ENCODE assay signal across 1 cellular context in the genomic region with DNA sequence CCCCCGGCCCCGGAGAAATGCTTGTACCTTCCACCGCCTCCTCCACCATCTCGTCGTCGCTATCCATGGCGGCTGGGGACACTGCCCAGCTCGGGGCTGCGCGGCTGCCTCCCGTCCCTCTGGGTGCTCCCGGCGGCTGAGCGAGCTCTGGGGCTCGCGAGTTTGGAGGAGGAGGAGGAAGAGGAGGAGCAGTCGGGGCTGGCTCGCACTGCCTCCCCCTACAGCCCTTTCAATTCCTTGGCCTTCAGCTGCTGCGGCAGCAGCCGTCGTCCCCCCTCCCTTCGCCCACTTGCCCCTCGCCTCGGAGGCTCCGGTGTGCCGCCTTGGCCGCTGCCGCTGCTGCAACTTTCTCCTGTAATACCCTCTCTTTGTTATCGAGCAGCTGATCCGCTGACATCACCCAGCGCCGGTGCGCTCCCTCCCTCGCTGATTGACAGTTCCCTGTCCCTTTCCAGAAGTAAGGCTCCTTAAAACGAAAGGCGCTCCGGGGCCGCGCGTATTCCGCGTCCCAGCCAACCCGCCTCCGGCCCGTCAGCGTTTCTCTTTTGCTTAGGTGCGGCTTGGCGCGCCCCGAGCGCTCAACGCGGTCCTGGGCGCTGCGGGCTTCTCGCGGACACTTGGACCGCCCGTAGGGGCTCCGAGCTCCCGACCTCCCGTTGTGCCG.
TF ChIP-seq lines count a peak whose summit lies in the region.

A gene (minus strand): TSS at position 149 of the 664 bp plus-strand sequence. CDS start 82 bp downstream, at position 67.

TF ChIP-seq in HEK293, 187 proteins besides CTCF, POLR2A, EP300 and RAD21 (continued from another document):
- TF ChIP-seq, protein P1, sequence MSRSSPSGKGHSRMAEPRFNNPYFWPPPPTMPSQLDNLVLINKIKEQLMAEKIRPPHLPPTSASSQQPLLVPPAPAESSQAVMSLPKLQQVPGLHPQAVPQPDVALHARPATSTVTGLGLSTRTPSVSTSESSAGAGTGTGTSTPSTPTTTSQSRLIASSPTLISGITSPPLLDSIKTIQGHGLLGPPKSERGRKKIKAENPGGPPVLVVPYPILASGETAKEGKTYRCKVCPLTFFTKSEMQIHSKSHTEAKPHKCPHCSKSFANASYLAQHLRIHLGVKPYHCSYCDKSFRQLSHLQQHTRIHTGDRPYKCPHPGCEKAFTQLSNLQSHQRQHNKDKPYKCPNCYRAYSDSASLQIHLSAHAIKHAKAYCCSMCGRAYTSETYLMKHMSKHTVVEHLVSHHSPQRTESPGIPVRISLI (tag by site-specific recombination; IDR thresholded peaks at IDR 0.05): no peak
- TF ChIP-seq SP3 (tag by site-specific recombination; IDR thresholded peaks at IDR 0.05) (peak; percentile 54), ZNF112 (tag by site-specific recombination; IDR thresholded peaks at IDR 0.05) (no peak), ZNF501 (tag by site-specific recombination; IDR thresholded peaks at IDR 0.05) (peak; percentile 47; the same call in 1 of the 2 replicates), ZFHX2 (tag by site-specific recombination; conservative IDR thresholded peaks at IDR 0.05) (peak; percentile 42), KLF16 (tag by site-specific recombination; IDR thresholded peaks at IDR 0.05) (peak; percentile 49), GLIS2 (tag by site-specific recombination; IDR thresholded peaks at IDR 0.05) (no peak), PRDM1 (tag by site-specific recombination; IDR thresholded peaks at IDR 0.05) (peak; percentile 94), ZNF324 (tag by site-specific recombination; IDR thresholded peaks at IDR 0.05) (peak; percentile 71; the same call in 1 of the 2 replicates), TCF7L2 (IDR thresholded peaks at IDR 0.05; ENCODE audit: borderline replicate concordance, low read depth, low read length) (0 out of 2 replicates have a peak, but pooled peaks have one; percentile 33), TRIM28 (IDR thresholded peaks at IDR 0.05; ENCODE audit: borderline replicate concordance, low read length) (0 out of 2 replicates have a peak, but pooled peaks have one; percentile 11), REPIN1 (tag by site-specific recombination; IDR thresholded peaks at IDR 0.05; ENCODE audit: low read depth) (no peak), ZNF132 (tag by site-specific recombination; IDR thresholded peaks at IDR 0.05; ENCODE audit: borderline replicate concordance) (no peak), ZNF214 (tag by site-specific recombination; IDR thresholded peaks at IDR 0.05; ENCODE audit: borderline replicate concordance) (no peak), ZNF48 (tag by site-specific recombination; IDR thresholded peaks at IDR 0.05) (no peak), ZNF133 (tag by site-specific recombination; IDR thresholded peaks at IDR 0.05) (no peak), ZNF155 (tag by site-specific recombination; IDR thresholded peaks at IDR 0.05) (no peak), ZNF174 (tag by site-specific recombination; IDR thresholded peaks at IDR 0.05) (no peak), ZNF394 (tag by site-specific recombination; IDR thresholded peaks at IDR 0.05; ENCODE audit: borderline replicate concordance) (peak; percentile 83), ZNF623 (tag by site-specific recombination; IDR thresholded peaks at IDR 0.05) (no peak), ZNF560 (tag by site-specific recombination; IDR thresholded peaks at IDR 0.05; ENCODE audit: borderline replicate concordance) (no peak), ZNF10 (tag by site-specific recombination; IDR thresholded peaks at IDR 0.05) (peak; percentile 69; the same call in 1 of the 2 replicates), SETDB1 (IDR thresholded peaks at IDR 0.05; ENCODE audit: insufficient read length, low read length) (no peak)
- TF ChIP-seq, protein P2, sequence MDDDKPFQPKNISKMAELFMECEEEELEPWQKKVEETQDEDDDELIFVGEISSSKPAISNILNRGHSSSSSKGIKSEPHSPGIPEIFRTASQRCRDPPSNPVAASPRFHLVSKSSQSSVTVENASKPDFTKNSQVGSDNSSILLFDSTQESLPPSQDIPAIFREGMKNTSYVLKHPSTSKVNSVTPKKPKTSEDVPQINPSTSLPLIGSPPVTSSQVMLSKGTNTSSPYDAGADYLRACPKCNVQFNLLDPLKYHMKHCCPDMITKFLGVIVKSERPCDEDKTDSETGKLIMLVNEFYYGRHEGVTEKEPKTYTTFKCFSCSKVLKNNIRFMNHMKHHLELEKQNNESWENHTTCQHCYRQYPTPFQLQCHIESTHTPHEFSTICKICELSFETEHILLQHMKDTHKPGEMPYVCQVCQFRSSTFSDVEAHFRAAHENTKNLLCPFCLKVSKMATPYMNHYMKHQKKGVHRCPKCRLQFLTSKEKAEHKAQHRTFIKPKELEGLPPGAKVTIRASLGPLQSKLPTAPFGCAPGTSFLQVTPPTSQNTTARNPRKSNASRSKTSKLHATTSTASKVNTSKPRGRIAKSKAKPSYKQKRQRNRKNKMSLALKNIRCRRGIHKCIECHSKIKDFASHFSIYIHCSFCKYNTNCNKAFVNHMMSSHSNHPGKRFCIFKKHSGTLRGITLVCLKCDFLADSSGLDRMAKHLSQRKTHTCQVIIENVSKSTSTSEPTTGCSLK (tag by site-specific recombination; IDR thresholded peaks at IDR 0.05): no peak
- TF ChIP-seq, protein P3, sequence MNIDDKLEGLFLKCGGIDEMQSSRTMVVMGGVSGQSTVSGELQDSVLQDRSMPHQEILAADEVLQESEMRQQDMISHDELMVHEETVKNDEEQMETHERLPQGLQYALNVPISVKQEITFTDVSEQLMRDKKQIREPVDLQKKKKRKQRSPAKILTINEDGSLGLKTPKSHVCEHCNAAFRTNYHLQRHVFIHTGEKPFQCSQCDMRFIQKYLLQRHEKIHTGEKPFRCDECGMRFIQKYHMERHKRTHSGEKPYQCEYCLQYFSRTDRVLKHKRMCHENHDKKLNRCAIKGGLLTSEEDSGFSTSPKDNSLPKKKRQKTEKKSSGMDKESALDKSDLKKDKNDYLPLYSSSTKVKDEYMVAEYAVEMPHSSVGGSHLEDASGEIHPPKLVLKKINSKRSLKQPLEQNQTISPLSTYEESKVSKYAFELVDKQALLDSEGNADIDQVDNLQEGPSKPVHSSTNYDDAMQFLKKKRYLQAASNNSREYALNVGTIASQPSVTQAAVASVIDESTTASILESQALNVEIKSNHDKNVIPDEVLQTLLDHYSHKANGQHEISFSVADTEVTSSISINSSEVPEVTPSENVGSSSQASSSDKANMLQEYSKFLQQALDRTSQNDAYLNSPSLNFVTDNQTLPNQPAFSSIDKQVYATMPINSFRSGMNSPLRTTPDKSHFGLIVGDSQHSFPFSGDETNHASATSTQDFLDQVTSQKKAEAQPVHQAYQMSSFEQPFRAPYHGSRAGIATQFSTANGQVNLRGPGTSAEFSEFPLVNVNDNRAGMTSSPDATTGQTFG (tag by site-specific recombination; IDR thresholded peaks at IDR 0.05; ENCODE audit: borderline replicate concordance): no peak
- TF ChIP-seq, protein P4, sequence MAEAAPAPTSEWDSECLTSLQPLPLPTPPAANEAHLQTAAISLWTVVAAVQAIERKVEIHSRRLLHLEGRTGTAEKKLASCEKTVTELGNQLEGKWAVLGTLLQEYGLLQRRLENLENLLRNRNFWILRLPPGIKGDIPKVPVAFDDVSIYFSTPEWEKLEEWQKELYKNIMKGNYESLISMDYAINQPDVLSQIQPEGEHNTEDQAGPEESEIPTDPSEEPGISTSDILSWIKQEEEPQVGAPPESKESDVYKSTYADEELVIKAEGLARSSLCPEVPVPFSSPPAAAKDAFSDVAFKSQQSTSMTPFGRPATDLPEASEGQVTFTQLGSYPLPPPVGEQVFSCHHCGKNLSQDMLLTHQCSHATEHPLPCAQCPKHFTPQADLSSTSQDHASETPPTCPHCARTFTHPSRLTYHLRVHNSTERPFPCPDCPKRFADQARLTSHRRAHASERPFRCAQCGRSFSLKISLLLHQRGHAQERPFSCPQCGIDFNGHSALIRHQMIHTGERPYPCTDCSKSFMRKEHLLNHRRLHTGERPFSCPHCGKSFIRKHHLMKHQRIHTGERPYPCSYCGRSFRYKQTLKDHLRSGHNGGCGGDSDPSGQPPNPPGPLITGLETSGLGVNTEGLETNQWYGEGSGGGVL (tag by site-specific recombination; IDR thresholded peaks at IDR 0.05): peak; percentile 71
- TF ChIP-seq, protein P5, sequence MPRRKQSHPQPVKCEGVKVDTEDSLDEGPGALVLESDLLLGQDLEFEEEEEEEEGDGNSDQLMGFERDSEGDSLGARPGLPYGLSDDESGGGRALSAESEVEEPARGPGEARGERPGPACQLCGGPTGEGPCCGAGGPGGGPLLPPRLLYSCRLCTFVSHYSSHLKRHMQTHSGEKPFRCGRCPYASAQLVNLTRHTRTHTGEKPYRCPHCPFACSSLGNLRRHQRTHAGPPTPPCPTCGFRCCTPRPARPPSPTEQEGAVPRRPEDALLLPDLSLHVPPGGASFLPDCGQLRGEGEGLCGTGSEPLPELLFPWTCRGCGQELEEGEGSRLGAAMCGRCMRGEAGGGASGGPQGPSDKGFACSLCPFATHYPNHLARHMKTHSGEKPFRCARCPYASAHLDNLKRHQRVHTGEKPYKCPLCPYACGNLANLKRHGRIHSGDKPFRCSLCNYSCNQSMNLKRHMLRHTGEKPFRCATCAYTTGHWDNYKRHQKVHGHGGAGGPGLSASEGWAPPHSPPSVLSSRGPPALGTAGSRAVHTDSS (tag by site-specific recombination; IDR thresholded peaks at IDR 0.05): peak; percentile 89
- TF ChIP-seq, protein P6, sequence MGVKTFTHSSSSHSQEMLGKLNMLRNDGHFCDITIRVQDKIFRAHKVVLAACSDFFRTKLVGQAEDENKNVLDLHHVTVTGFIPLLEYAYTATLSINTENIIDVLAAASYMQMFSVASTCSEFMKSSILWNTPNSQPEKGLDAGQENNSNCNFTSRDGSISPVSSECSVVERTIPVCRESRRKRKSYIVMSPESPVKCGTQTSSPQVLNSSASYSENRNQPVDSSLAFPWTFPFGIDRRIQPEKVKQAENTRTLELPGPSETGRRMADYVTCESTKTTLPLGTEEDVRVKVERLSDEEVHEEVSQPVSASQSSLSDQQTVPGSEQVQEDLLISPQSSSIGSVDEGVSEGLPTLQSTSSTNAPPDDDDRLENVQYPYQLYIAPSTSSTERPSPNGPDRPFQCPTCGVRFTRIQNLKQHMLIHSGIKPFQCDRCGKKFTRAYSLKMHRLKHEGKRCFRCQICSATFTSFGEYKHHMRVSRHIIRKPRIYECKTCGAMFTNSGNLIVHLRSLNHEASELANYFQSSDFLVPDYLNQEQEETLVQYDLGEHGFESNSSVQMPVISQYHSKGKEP (tag by site-specific recombination; IDR thresholded peaks at IDR 0.05): peak; percentile 95
